In genomic region chr16:7555459-7555858, GRCh38 we compare ENCODE assay signal across 31 cellular contexts.
"Had no signal": no experiment of that assay in that cellular context is flagged by ENCODE, and none has a peak within 500 bp of the region (broad histone marks: within the 10 kb centered on the region; RNA-seq: fewer than 3 reads in every experiment).

No MANE protein-coding gene starts in this region.

- H3K36me3 ChIP-seq: neural progenitor cell, ovary, spleen, suprapubic skin, tibial artery, transverse colon, upper lobe of left lung, vagina had no signal

- H3K4me2 ChIP-seq: neural progenitor cell, smooth muscle cell had no signal

- H3K4me3 Mint-ChIP-seq: naive B cell; naive thymus-derived CD8-positive, alpha-beta T cell; natural killer cell treated with Interleukin-12 subunit alpha and Interleukin-12 subunit beta and Interleukin-15 and Interleukin-18, amount 100 ng/mL, for 72 hours; neural progenitor cell; stimulated activated memory B cell treated with anti-CD40 and anti-IgM and Interleukin-4, amounts not matched to agents 10 μg/mL and 1 μg/mL and 100 μg/mL, for 72 hours; stimulated activated naive CD8-positive, alpha-beta T cell treated with anti-CD3 and anti-CD28 coated beads, Interleukin-15, amount 100 ng/mL, for 72 hours had no signal

- H3K9ac ChIP-seq: neural progenitor cell, parathyroid adenoma had no signal

- H3K79me2 ChIP-seq: parathyroid adenoma had no signal

- H3K9me3 Mint-ChIP-seq: neural progenitor cell; stimulated activated memory B cell treated with anti-CD40 and anti-IgM and Interleukin-4, amounts not matched to agents 10 μg/mL and 1 μg/mL and 100 μg/mL, for 72 hours had no signal

- H3K27ac Mint-ChIP-seq: naive B cell; naive thymus-derived CD8-positive, alpha-beta T cell; natural killer cell treated with Interleukin-12 subunit alpha and Interleukin-12 subunit beta and Interleukin-15 and Interleukin-18, amount 100 ng/mL, for 72 hours; neural progenitor cell; progenitor cell of endocrine pancreas; stimulated activated memory B cell treated with anti-CD40 and anti-IgM and Interleukin-4, amounts not matched to agents 10 μg/mL and 1 μg/mL and 100 μg/mL, for 72 hours; stimulated activated naive CD8-positive, alpha-beta T cell treated with anti-CD3 and anti-CD28 coated beads, Interleukin-15, amount 100 ng/mL, for 72 hours had no signal

- H3K4me1 ChIP-seq: neural progenitor cell, parathyroid adenoma, spleen, suprapubic skin, testis, tibial artery, transverse colon, upper lobe of left lung, vagina had no signal

- H3K9me3 ChIP-seq: ovary, psoas muscle, suprapubic skin, testis, tibial artery, transverse colon, upper lobe of left lung, vagina had no signal

- DNase-seq: naive B cell; naive thymus-derived CD8-positive, alpha-beta T cell; occipital lobe; ovary; posterior cingulate gyrus; psoas muscle; right cardiac atrium; spleen; stimulated activated CD4-positive, alpha-beta T cell treated with anti-CD3 and anti-CD28 coated beads, Interleukin-12 subunit alpha, Interleukin-12 subunit beta, amount 100 ng/mL, for 4 hours; stimulated activated CD4-positive, alpha-beta T cell treated with anti-CD3 and anti-CD28 coated beads, Interleukin-1b, Interleukin-23, amount 100 ng/mL, for 48 hours; stimulated activated CD4-positive, alpha-beta T cell treated with anti-CD3 and anti-CD28 coated beads, Interleukin-4, amount 100 ng/mL, for 1 hour; stimulated activated CD4-positive, alpha-beta T cell treated with anti-CD3 and anti-CD28 coated beads, Interleukin-4, amount 100 ng/mL, for 4 hours; stimulated activated CD8-positive, alpha-beta memory T cell treated with anti-CD3 and anti-CD28 coated beads, Interleukin-4, amount 100 ng/mL, for 48 hours; stimulated activated naive CD4-positive, alpha-beta T cell; stimulated activated naive CD8-positive, alpha-beta T cell treated with anti-CD3 and anti-CD28 coated beads, Interleukin-15, amount 100 ng/mL, for 72 hours; stimulated activated naive CD8-positive, alpha-beta T cell treated with anti-CD3 and anti-CD28 coated beads, Interleukin-15, Interleukin-2, amounts not matched to agents 100 U/mL and 50 U/mL, for 24 hours; substantia nigra; testis; tibial artery; transverse colon; upper lobe of left lung had no signal

- H3K4me1 Mint-ChIP-seq: naive B cell; naive thymus-derived CD8-positive, alpha-beta T cell; stimulated activated memory B cell treated with anti-CD40 and anti-IgM and Interleukin-4, amounts not matched to agents 10 μg/mL and 1 μg/mL and 100 μg/mL, for 72 hours; stimulated activated naive CD8-positive, alpha-beta T cell treated with anti-CD3 and anti-CD28 coated beads, Interleukin-15, amount 100 ng/mL, for 72 hours had no signal

- H3K4me3 ChIP-seq: neural progenitor cell, ovary, psoas muscle, skin epidermis, smooth muscle cell, spleen, suprapubic skin, testis, tibial artery, transverse colon, upper lobe of left lung, vagina had no signal

- ATAC-seq: naive thymus-derived CD8-positive, alpha-beta T cell; natural killer cell treated with Interleukin-12 subunit alpha and Interleukin-12 subunit beta and Interleukin-15 and Interleukin-18, amount 100 ng/mL, for 72 hours; psoas muscle; right cardiac atrium; sciatic nerve; stimulated activated memory B cell treated with anti-CD40 and anti-IgM and Interleukin-4, amounts not matched to agents 10 μg/mL and 1 μg/mL and 100 μg/mL, for 72 hours; stimulated activated naive CD8-positive, alpha-beta T cell treated with anti-CD3 and anti-CD28 coated beads, Interleukin-15, amount 100 ng/mL, for 72 hours; stimulated activated naive CD8-positive, alpha-beta T cell treated with anti-CD3 and anti-CD28 coated beads, Interleukin-15, Interleukin-2, amounts not matched to agents 100 U/mL and 50 U/mL, for 24 hours had no signal

- H3K27ac ChIP-seq: neural progenitor cell, ovary, parathyroid adenoma, psoas muscle, skin epidermis, spleen, suprapubic skin, testis, tibial artery, transverse colon, upper lobe of left lung, vagina had no signal

- H3K27me3 Mint-ChIP-seq: naive B cell; naive thymus-derived CD8-positive, alpha-beta T cell; natural killer cell treated with Interleukin-12 subunit alpha and Interleukin-12 subunit beta and Interleukin-15 and Interleukin-18, amount 100 ng/mL, for 72 hours; progenitor cell of endocrine pancreas; stimulated activated memory B cell treated with anti-CD40 and anti-IgM and Interleukin-4, amounts not matched to agents 10 μg/mL and 1 μg/mL and 100 μg/mL, for 72 hours; stimulated activated naive CD8-positive, alpha-beta T cell treated with anti-CD3 and anti-CD28 coated beads, Interleukin-15, amount 100 ng/mL, for 72 hours had no signal

- H3K36me3 Mint-ChIP-seq: naive B cell; naive thymus-derived CD8-positive, alpha-beta T cell; natural killer cell treated with Interleukin-12 subunit alpha and Interleukin-12 subunit beta and Interleukin-15 and Interleukin-18, amount 100 ng/mL, for 72 hours; neural progenitor cell; stimulated activated memory B cell treated with anti-CD40 and anti-IgM and Interleukin-4, amounts not matched to agents 10 μg/mL and 1 μg/mL and 100 μg/mL, for 72 hours had no signal

- H3K27me3 ChIP-seq: neural progenitor cell, ovary, spleen, suprapubic skin, testis, tibial artery, transverse colon, upper lobe of left lung, vagina had no signal

- H2AFZ ChIP-seq: neural progenitor cell, parathyroid adenoma had no signal
